In genomic region chr7:133026210-133026859, GRCh38 we compare ENCODE assay signal across 4 cellular contexts.
A peak's percentile ranks its signal among the peaks of the same experiment; 100 is the strongest.
TF ChIP-seq lines count a peak whose summit lies in the region.

No MANE protein-coding gene starts in this region.

TF ChIP-seq in SK-N-SH treated with all-trans-retinoic acid at 6 μM for 48 hours, 23 proteins besides CTCF, POLR2A, EP300 and RAD21 (continued from another document):
- TF ChIP-seq ARNTL (CRISPR knock-in tag; IDR thresholded peaks at IDR 0.05; ENCODE audit: borderline replicate concordance, low read depth), result no peak

TF ChIP-seq in SK-N-SH, 30 proteins besides CTCF, POLR2A, EP300 and RAD21 (continued from another document):
- TF ChIP-seq PBX3 (IDR thresholded peaks at IDR 0.05) (no peak), TAF1 (IDR thresholded peaks at IDR 0.05; ENCODE audit: borderline replicate concordance, low read depth, low read length) (no peak), MEF2A (IDR thresholded peaks at IDR 0.05; ENCODE audit: borderline replicate concordance, low read depth) (no peak), POLR2AphosphoS5 (IDR thresholded peaks at IDR 0.05; ENCODE audit: low read depth, low read length) (no peak), REST (IDR thresholded peaks at IDR 0.05; ENCODE audit: low read depth, low read length) (no peak), USF2 (IDR thresholded peaks at IDR 0.05; ENCODE audit: borderline replicate concordance, low read depth, low read length) (no peak), FOSL2 (IDR thresholded peaks at IDR 0.05; ENCODE audit: borderline replicate concordance, low read depth) (no peak), MAX (IDR thresholded peaks at IDR 0.05; ENCODE audit: low read depth) (no peak), FOXM1 (IDR thresholded peaks at IDR 0.05; ENCODE audit: low read depth) (no peak), SMC3 (IDR thresholded peaks at IDR 0.05; ENCODE audit: low read depth, low read length) (no peak), RXRA (IDR thresholded peaks at IDR 0.05; ENCODE audit: borderline replicate concordance, low read depth) (no peak), CHD2 (IDR thresholded peaks at IDR 0.05; ENCODE audit: low read length, partially characterized antibody) (no peak), SIN3A (IDR thresholded peaks at IDR 0.05; ENCODE audit: borderline replicate concordance, low read depth, low read length) (no peak)
TF ChIP-seq in SK-N-SH: peak in this region for 0.

TF ChIP-seq in HEK293, 187 proteins besides CTCF, POLR2A, EP300 and RAD21 (continued from another document):
- no peak for TF ChIP-seq TSHZ1 (tag by site-specific recombination; IDR thresholded peaks at IDR 0.05; ENCODE audit: borderline replicate concordance)
- peak; percentile 99 for TF ChIP-seq ZNF184 (tag by site-specific recombination; IDR thresholded peaks at IDR 0.05)
- no peak for TF ChIP-seq ZNF121 (tag by site-specific recombination; IDR thresholded peaks at IDR 0.05)
- no peak for TF ChIP-seq ZNF530 (tag by site-specific recombination; IDR thresholded peaks at IDR 0.05; ENCODE audit: low read depth)

TF ChIP-seq in K562, 482 proteins besides CTCF, POLR2A, EP300 and RAD21 (continued from another document):
- TF ChIP-seq TOE1 (IDR thresholded peaks at IDR 0.05; ENCODE audit: borderline replicate concordance) (no peak), TOE1 (CRISPR knock-in tag; IDR thresholded peaks at IDR 0.05; ENCODE audit: borderline replicate concordance, low read depth) (no peak), RBM25 (IDR thresholded peaks at IDR 0.05; ENCODE audit: low read depth, low read length, severe bottlenecking) (peak; percentile 65), MED1 (CRISPR knock-in tag; IDR thresholded peaks at IDR 0.05; ENCODE audit: borderline replicate concordance) (no peak), ZBTB33 (CRISPR knock-in tag; IDR thresholded peaks at IDR 0.05) (no peak), ZNF551 (CRISPR knock-in tag; IDR thresholded peaks at IDR 0.05) (no peak), HOMEZ (CRISPR knock-in tag; IDR thresholded peaks at IDR 0.05) (no peak)
